1 cellular context compared by ENCODE assay signal in the genomic region with DNA sequence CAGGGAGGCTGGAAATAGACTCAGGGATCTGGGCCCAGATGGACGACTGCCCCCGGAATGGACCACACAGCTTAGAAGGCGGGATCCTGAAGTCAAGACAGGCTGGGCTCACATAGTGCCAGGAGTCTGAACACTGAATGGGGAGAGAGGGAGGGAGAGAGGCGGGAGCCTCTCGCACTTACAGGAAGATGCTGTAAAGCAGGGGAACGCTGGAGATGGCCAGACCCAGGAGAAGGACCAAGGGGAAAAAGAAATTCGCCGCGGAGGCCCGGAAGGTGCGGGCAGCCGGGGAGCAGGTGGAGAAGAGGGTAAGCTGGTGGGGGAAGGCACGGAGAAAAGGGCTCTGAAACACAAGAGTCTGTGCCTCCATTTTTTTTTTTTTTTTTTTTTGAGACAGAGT.
TF ChIP-seq lines count a peak whose summit lies in the region.

No MANE protein-coding gene starts in this region.

TF ChIP-seq in K562, 482 proteins besides CTCF, POLR2A, EP300 and RAD21:
- no peak for TF ChIP-seq CHD7 (IDR thresholded peaks at IDR 0.05; ENCODE audit: low read depth, low read length)
- TF ChIP-seq SMAD2 (IDR thresholded peaks at IDR 0.05; ENCODE audit: low read depth, low read length) = no peak
- no peak for TF ChIP-seq HNRNPLL (IDR thresholded peaks at IDR 0.05; ENCODE audit: low read depth, low read length, poor library complexity, severe bottlenecking)
- no peak for TF ChIP-seq BRF2 (IDR thresholded peaks at IDR 0.05; ENCODE audit: borderline replicate concordance, insufficient read depth, insufficient read length)
- TF ChIP-seq ZNF76 (CRISPR knock-in tag; IDR thresholded peaks at IDR 0.05; ENCODE audit: borderline replicate concordance) = no peak
- TF ChIP-seq CHAMP1 (IDR thresholded peaks at IDR 0.05) = no peak
- no peak for TF ChIP-seq LARP7 (IDR thresholded peaks at IDR 0.05)
- TF ChIP-seq ZNF77 (CRISPR knock-in tag; IDR thresholded peaks at IDR 0.05) = no peak
- TF ChIP-seq MAFG (tag; conservative IDR thresholded peaks at IDR 0.05) = no peak
- no peak for TF ChIP-seq SRSF9 (IDR thresholded peaks at IDR 0.05; ENCODE audit: borderline replicate concordance, low read depth, low read length)
- no peak for TF ChIP-seq MTA1 (IDR thresholded peaks at IDR 0.05; ENCODE audit: borderline replicate concordance)
- no peak for TF ChIP-seq ZFP36 (IDR thresholded peaks at IDR 0.05; ENCODE audit: low read depth, low read length, partially characterized antibody)
- no peak for TF ChIP-seq ZC3H4 (CRISPR knock-in tag; IDR thresholded peaks at IDR 0.05; ENCODE audit: borderline replicate concordance)
- no peak for TF ChIP-seq PHTF2 (CRISPR knock-in tag; IDR thresholded peaks at IDR 0.05)
- no peak for TF ChIP-seq BACH1 (tag; IDR thresholded peaks at IDR 0.05)
- no peak for TF ChIP-seq RFX5 (IDR thresholded peaks at IDR 0.05; ENCODE audit: low read depth, low read length)
- no peak for TF ChIP-seq ZNF707 (CRISPR knock-in tag; conservative IDR thresholded peaks at IDR 0.05)
- TF ChIP-seq TSC22D4 (tag; IDR thresholded peaks at IDR 0.05) = no peak
